In genomic region chr6:75431379-75431778, GRCh38 we compare ENCODE assay signal across 11 cellular contexts.
A peak's percentile ranks its signal among the peaks of the same experiment; 100 is the strongest.
DNase-seq lines count a peak whose midpoint lies in the region; ATAC-seq lines count a peak whose summit lies in the region.
"Had no signal": no experiment of that assay in that cellular context is flagged by ENCODE, and none has a peak within 500 bp of the region (broad histone marks: within the 10 kb centered on the region; RNA-seq: fewer than 3 reads in every experiment).

No MANE protein-coding gene starts in this region.

- intact Hi-C loops in cardiac septum (cut with DNase I): no loop called here

- DNase-seq in SHP77 (lab: John Stamatoyannopoulos, UW) (peak; percentile 64 to 71), cardiac septum (ENCODE audit: low spot score) (peak; percentile 76), retina (peak; percentile 18), middle frontal gyrus (ENCODE audit: extremely low spot score, low spot score) (no peak), dedifferentiated amniotic fluid mesenchymal stem cell (ENCODE audit: extremely low spot score) (no peak)
- DNase-seq: activated gamma-delta T cell, natural killer cell, NCI-H2029 had no signal

- peak; percentile 52 for ATAC-seq in GM19043 (IDR thresholded peaks at IDR 0.05; ENCODE audit: low read depth, unreplicated experiment)
- ATAC-seq in HG02571 (IDR thresholded peaks at IDR 0.05; ENCODE audit: unreplicated experiment): no peak
- no peak for ATAC-seq in GM19324 (IDR thresholded peaks at IDR 0.05; ENCODE audit: low FRiP score, unreplicated experiment)
- ATAC-seq: natural killer cell had no signal

Comparison
In these comparisons a context has a peak if more than half of its experiments do, and no peak if none do; other contexts are left out.
1. DNase-seq: peak in SHP77 (2 of 2), cardiac septum (single experiment) and retina (single experiment); none in middle frontal gyrus (single experiment) and dedifferentiated amniotic fluid mesenchymal stem cell (single experiment).